In genomic region chr13:79056706-79057105, GRCh38 we compare ENCODE assay signal across 1 cellular context.
TF ChIP-seq lines count a peak whose summit lies in the region.

No MANE protein-coding gene starts in this region.

TF ChIP-seq in H1, 55 proteins besides CTCF, POLR2A, EP300 and RAD21:
- TF ChIP-seq BRCA1 (IDR thresholded peaks at IDR 0.05; ENCODE audit: low read depth, low read length) (no peak), JUN (IDR thresholded peaks at IDR 0.05; ENCODE audit: low read depth, low read length) (no peak), ATF3 (IDR thresholded peaks at IDR 0.05; ENCODE audit: insufficient read depth, low read depth, low read length) (no peak), TCF12 (IDR thresholded peaks at IDR 0.05; ENCODE audit: low read depth, low read length) (no peak), CTBP2 (IDR thresholded peaks at IDR 0.05; ENCODE audit: borderline replicate concordance, insufficient read depth, insufficient read length, low read length) (no peak), CHD2 (IDR thresholded peaks at IDR 0.05; ENCODE audit: low read length) (no peak), TBP (IDR thresholded peaks at IDR 0.05; ENCODE audit: low read depth, low read length) (no peak), CHD7 (IDR thresholded peaks at IDR 0.05; ENCODE audit: insufficient replicate concordance, low read length) (no peak), EGR1 (IDR thresholded peaks at IDR 0.05; ENCODE audit: borderline replicate concordance, low read depth, low read length) (no peak), JUND (IDR thresholded peaks at IDR 0.05; ENCODE audit: low read length) (no peak), ZNF274 (IDR thresholded peaks at IDR 0.05; ENCODE audit: borderline replicate concordance, extremely low read depth, low read length) (no peak), HDAC6 (IDR thresholded peaks at IDR 0.05; ENCODE audit: low read depth, low read length) (no peak)
